Comparison of ENCODE assay signal across 14 cellular contexts in the genomic region with DNA sequence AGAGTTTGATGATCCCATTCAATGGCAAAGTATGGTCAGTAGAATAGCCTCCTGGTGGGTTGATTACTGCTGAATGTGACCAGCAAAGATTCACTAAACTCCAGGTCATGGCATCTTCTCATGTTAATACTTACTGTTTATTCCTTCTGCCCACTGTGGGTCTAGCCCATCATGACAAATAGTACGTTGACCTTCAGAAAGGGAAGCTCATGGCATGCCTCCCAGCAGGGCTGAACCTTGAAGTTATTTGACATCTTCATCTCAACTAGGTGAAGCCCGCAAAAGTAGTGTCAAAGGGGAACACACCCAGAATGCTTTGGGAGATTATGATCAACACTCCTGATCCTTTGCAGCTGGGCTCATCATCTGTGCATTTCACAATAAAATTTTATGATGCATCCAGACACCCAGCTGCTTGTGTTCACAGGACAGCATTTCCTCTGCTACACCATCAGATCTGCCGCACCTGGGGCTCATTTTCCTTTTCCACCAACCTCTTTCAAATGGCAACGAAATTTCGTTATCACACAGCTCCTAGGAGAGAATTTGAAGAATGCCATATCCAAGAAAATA.
"Had no signal": no experiment of that assay in that cellular context is flagged by ENCODE, and none has a peak within 500 bp of the region (broad histone marks: within the 10 kb centered on the region; RNA-seq: fewer than 3 reads in every experiment).

No MANE protein-coding gene starts in this region.

- ATAC-seq: natural killer cell treated with Interleukin-12 subunit alpha and Interleukin-12 subunit beta and Interleukin-15 and Interleukin-18, amount 100 ng/mL, for 72 hours had no signal

- H3K4me1 ChIP-seq: colonic mucosa, esophagus muscularis mucosa, tibial artery had no signal

- H3K27me3 ChIP-seq: colonic mucosa, esophagus muscularis mucosa, tibial artery had no signal

- H3K36me3 ChIP-seq: colonic mucosa, esophagus muscularis mucosa, tibial artery had no signal

- H3K27ac ChIP-seq: colonic mucosa, esophagus muscularis mucosa, tibial artery had no signal

- DNase-seq: activated CD4-positive, alpha-beta T cell treated with anti-CD3 and anti-CD28 coated beads, Interleukin-2, amount 50 U/mL, for 1 hour; activated CD4-positive, CD25-positive, alpha-beta regulatory T cell; activated CD8-positive, alpha-beta memory T cell treated with anti-CD3 and anti-CD28 coated beads for 24 hours; activated gamma-delta T cell treated with Interleukin-2 at 50 U/mL for 16 hours; central memory CD4-positive, alpha-beta T cell; colonic mucosa; effector CD4-positive, alpha-beta T cell; foreskin melanocyte; head of caudate nucleus; posterior cingulate gyrus; stimulated activated CD4-positive, alpha-beta T cell treated with anti-CD3 and anti-CD28 coated beads, Interleukin-2, amount 100 ng/mL, for 48 hours; tibial artery had no signal

- H3K9me3 ChIP-seq: colonic mucosa, esophagus muscularis mucosa, tibial artery had no signal

- H3K4me3 ChIP-seq: colonic mucosa, esophagus muscularis mucosa, tibial artery had no signal
